In the genomic region with DNA sequence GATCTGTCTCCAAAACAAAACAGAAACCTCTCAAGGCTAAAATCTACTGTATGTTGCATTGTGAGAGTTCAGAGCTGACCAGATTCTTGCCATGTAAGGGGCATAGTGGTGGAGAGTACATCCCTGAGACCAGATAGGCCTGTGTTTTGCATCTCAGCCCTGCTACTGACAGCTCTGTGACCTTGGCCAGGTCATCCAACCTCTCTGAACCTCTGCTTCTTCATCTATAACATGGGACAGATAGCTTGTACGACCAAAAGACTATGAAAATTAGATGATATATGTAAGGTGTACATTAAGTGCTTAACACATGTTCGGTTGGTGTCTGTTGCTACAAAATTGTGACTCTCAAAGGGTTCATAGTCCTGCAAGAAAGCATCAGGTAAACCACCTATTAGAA, we compare ENCODE assay signal across 1 cellular context.
TF ChIP-seq lines count a peak whose summit lies in the region.

No MANE protein-coding gene starts in this region.

TF ChIP-seq in GM12878, 131 proteins besides CTCF, POLR2A, EP300 and RAD21 (continued from another document):
- TF ChIP-seq, protein P1, sequence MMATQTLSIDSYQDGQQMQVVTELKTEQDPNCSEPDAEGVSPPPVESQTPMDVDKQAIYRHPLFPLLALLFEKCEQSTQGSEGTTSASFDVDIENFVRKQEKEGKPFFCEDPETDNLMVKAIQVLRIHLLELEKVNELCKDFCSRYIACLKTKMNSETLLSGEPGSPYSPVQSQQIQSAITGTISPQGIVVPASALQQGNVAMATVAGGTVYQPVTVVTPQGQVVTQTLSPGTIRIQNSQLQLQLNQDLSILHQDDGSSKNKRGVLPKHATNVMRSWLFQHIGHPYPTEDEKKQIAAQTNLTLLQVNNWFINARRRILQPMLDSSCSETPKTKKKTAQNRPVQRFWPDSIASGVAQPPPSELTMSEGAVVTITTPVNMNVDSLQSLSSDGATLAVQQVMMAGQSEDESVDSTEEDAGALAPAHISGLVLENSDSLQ (IDR thresholded peaks at IDR 0.05): 0 out of 2 replicates have a peak, but pooled peaks have one; percentile 1
